5 cellular contexts compared by ENCODE assay signal in genomic region chr10:3020881-3021280, GRCh38.
"Had no signal": no experiment of that assay in that cellular context is flagged by ENCODE, and none has a peak within 500 bp of the region (broad histone marks: within the 10 kb centered on the region; RNA-seq: fewer than 3 reads in every experiment).

No MANE protein-coding gene starts in this region.

- H3K36me3 Mint-ChIP-seq: IgD-negative memory B cell had no signal

- DNase-seq: GM23248, H9, HCEC 1CT, KBM-7 had no signal

- H3K27ac Mint-ChIP-seq: H9 had no signal

- H3K4me3 ChIP-seq: GM23248 had no signal

- H3K27ac ChIP-seq: GM23248 had no signal

- H2AFZ ChIP-seq: GM23248 had no signal

- H3K4me3 Mint-ChIP-seq: H9 had no signal
